Comparison of ENCODE assay signal across 23 cellular contexts in genomic region chr20:37531856-37532255, GRCh38. TPM values are rescaled to one million over a fixed set of nuclear protein-coding genes. Genes with fewer than 3 reads are reported as not detected.
DNase-seq lines count a peak whose midpoint lies in the region; ATAC-seq and TF ChIP-seq lines count a peak whose summit lies in the region.
"Had no signal": no experiment of that assay in that cellular context is flagged by ENCODE, and none has a peak within 500 bp of the region (broad histone marks: within the 10 kb centered on the region; RNA-seq: fewer than 3 reads in every experiment).

No MANE protein-coding gene starts in this region.

- no peaks in the 10 kb centered on the region for H3K4me1 ChIP-seq in IMR-90 (ENCODE audit: control insufficient read depth, insufficient read depth, low read length)
- H3K4me1 ChIP-seq in spleen = peaks cover 0 to 31% (median 16%) of the 10 kb centered on the region in 6 donors
- peaks cover 9% of the 10 kb centered on the region for H3K4me1 ChIP-seq in effector memory CD4-positive, alpha-beta T cell (ENCODE audit: control insufficient read depth, insufficient read depth, low read length, poor library complexity, severe bottlenecking)

- no peak overlapping the region for H4K8ac ChIP-seq in IMR-90 (ENCODE audit: low read depth in 2 of 2, low read length in 2 of 2)

- H3K27me3 Mint-ChIP-seq in activated CD8-positive, alpha-beta memory T cell treated with anti-CD3 and anti-CD28 coated beads, Interleukin-2, amount 10 ng/mL, durations not matched to agents 7 days and 5 days = peaks cover 1% of the 10 kb centered on the region
- no peaks in the 10 kb centered on the region for H3K27me3 Mint-ChIP-seq in stimulated activated memory B cell treated with anti-CD40 and anti-IgM and Interleukin-4, amounts not matched to agents 10 μg/mL and 1 μg/mL and 100 μg/mL, for 72 hours

- in situ Hi-C loops in IMR-90 (cut with MboI; ENCODE audit: low sequenced_read_pairs) = loop anchor here (5.0 kb wide), 2 partner anchors 260 to 335 kb away; no protein-coding TSS in a partner anchor

- no peak overlapping the region for H2BK15ac ChIP-seq in IMR-90 (ENCODE audit: low read depth, low read length)

- no peak overlapping the region for H4K91ac ChIP-seq in IMR-90 (ENCODE audit: insufficient read depth, low read depth, low read length)

- no peak overlapping the region for H3K56ac ChIP-seq in IMR-90 (ENCODE audit: extremely low read depth, insufficient read depth, low read length)

- H3K18ac ChIP-seq in IMR-90 (ENCODE audit: low read depth, low read length) = no peak overlapping the region

- H3K27ac ChIP-seq in IMR-90 (ENCODE audit: insufficient read depth, low read length) (no peak overlapping the region), spleen (no peak overlapping the region)
- H3K27ac ChIP-seq in effector memory CD4-positive, alpha-beta T cell (ENCODE audit: insufficient read depth, low read length, poor library complexity, severe bottlenecking) = no peak overlapping the region
- H3K27ac ChIP-seq: C4-2B, GM23248, PC-9, SJSA1 had no signal

- no peak overlapping the region for H3K27ac Mint-ChIP-seq in activated CD8-positive, alpha-beta memory T cell treated with anti-CD3 and anti-CD28 coated beads, Interleukin-2, amount 10 ng/mL, durations not matched to agents 7 days and 5 days
- H3K27ac Mint-ChIP-seq in stimulated activated memory B cell treated with anti-CD40 and anti-IgM and Interleukin-4, amounts not matched to agents 10 μg/mL and 1 μg/mL and 100 μg/mL, for 72 hours = no peak overlapping the region
- H3K27ac Mint-ChIP-seq: CD8-positive, alpha-beta T cell had no signal

- no peak overlapping the region for H2BK120ac ChIP-seq in IMR-90 (ENCODE audit: low read depth, low read length)

- no peaks in the 10 kb centered on the region for H3K36me3 Mint-ChIP-seq in activated CD8-positive, alpha-beta memory T cell treated with anti-CD3 and anti-CD28 coated beads, Interleukin-2, amount 10 ng/mL, durations not matched to agents 7 days and 5 days
- no peaks in the 10 kb centered on the region for H3K36me3 Mint-ChIP-seq in stimulated activated memory B cell treated with anti-CD40 and anti-IgM and Interleukin-4, amounts not matched to agents 10 μg/mL and 1 μg/mL and 100 μg/mL, for 72 hours

- H4K5ac ChIP-seq in IMR-90 (ENCODE audit: low read depth, low read length) = no peak overlapping the region

- no peak for TF ChIP-seq POLR2A in IMR-90 (IDR thresholded peaks at IDR 0.05; ENCODE audit: low read depth, low read length)
- TF ChIP-seq POLR2A in spleen (IDR thresholded peaks at IDR 0.05) = no peak

- CTCF ChIA-PET in IMR-90 (lab: Yijun Ruan, JAX) = no interaction called here
- CTCF ChIA-PET in activated CD8-positive, alpha-beta memory T cell treated with anti-CD3 and anti-CD28 coated beads, Interleukin-2, amount 10 ng/mL, durations not matched to agents 7 days and 5 days (lab: Charles Lee) = interaction anchor here (3.3 to 4.8 kb wide), 2 partner anchors 261 to 340 kb away, joined by 25 to 36 read pairs; no protein-coding TSS in a partner anchor

- no peak overlapping the region for H3K4ac ChIP-seq in IMR-90 (ENCODE audit: low read depth, low read length)

- peaks cover 0 to 17% of the 10 kb centered on the region in 2 experiments; a peak in 2 of 4 replicates for H3K79me1 ChIP-seq in IMR-90 (ENCODE audit: low read depth in 1 of 2, low read length in 2 of 2)

- no peak for TF ChIP-seq CTCF in IMR-90 (conservative IDR thresholded peaks at IDR 0.05; ENCODE audit: low read depth, low read length)
- TF ChIP-seq CTCF in spleen (IDR thresholded peaks at IDR 0.05 in 8 of 11, conservative IDR thresholded peaks at IDR 0.05 in 3 of 11) = no peak

- 0 out of 2 replicates have a peak overlapping the region, but pooled peaks have one; percentile 13 for H3K23ac ChIP-seq in IMR-90 (ENCODE audit: low read depth, low read length)

- no peaks in the 10 kb centered on the region for H3K36me3 ChIP-seq in IMR-90 (ENCODE audit: control insufficient read depth, insufficient read depth, low read length)
- no peaks in the 10 kb centered on the region for H3K36me3 ChIP-seq in spleen
- no peaks in the 10 kb centered on the region for H3K36me3 ChIP-seq in effector memory CD4-positive, alpha-beta T cell (ENCODE audit: control insufficient read depth, insufficient read depth, low read length)
- H3K36me3 ChIP-seq: MG63 had no signal

- peaks cover under 1% of the 10 kb centered on the region; the same call in 1 of the 2 replicates for H4K20me1 ChIP-seq in IMR-90 (ENCODE audit: insufficient read depth, low read length)

- no peak overlapping the region for H3K4me3 Mint-ChIP-seq in activated CD8-positive, alpha-beta memory T cell treated with anti-CD3 and anti-CD28 coated beads, Interleukin-2, amount 10 ng/mL, durations not matched to agents 7 days and 5 days
- no peak overlapping the region for H3K4me3 Mint-ChIP-seq in stimulated activated memory B cell treated with anti-CD40 and anti-IgM and Interleukin-4, amounts not matched to agents 10 μg/mL and 1 μg/mL and 100 μg/mL, for 72 hours
- H3K4me3 Mint-ChIP-seq: CD8-positive, alpha-beta T cell had no signal

- H3K4me1 Mint-ChIP-seq in activated CD8-positive, alpha-beta memory T cell treated with anti-CD3 and anti-CD28 coated beads, Interleukin-2, amount 10 ng/mL, durations not matched to agents 7 days and 5 days = peaks cover 23% of the 10 kb centered on the region
- peaks cover 33% of the 10 kb centered on the region for H3K4me1 Mint-ChIP-seq in stimulated activated memory B cell treated with anti-CD40 and anti-IgM and Interleukin-4, amounts not matched to agents 10 μg/mL and 1 μg/mL and 100 μg/mL, for 72 hours

- POLR2A ChIA-PET in IMR-90 (lab: Charles Lee; ENCODE audit: unreplicated experiment) = no interaction called here

- H2BK5ac ChIP-seq in IMR-90 (ENCODE audit: low read depth, low read length, poor library complexity, severe bottlenecking) = no peak overlapping the region

- dilution Hi-C loops in IMR-90 (cut with HindIII; ENCODE audit: low sequenced_read_pairs, unreplicated experiment) = no loop called here

- H3K9me3 ChIP-seq in IMR-90 (ENCODE audit: control insufficient read depth, insufficient read depth, low read length) (no peaks in the 10 kb centered on the region), spleen (no peaks in the 10 kb centered on the region)
- H3K9me3 ChIP-seq in effector memory CD4-positive, alpha-beta T cell (ENCODE audit: control insufficient read depth, low read length) = no peaks in the 10 kb centered on the region
- H3K9me3 ChIP-seq: Caco-2, MG63, SJSA1 had no signal

- H2BK20ac ChIP-seq in IMR-90 (ENCODE audit: low read depth, low read length) = no peak overlapping the region

- H3K9me3 Mint-ChIP-seq in activated CD8-positive, alpha-beta memory T cell treated with anti-CD3 and anti-CD28 coated beads, Interleukin-2, amount 10 ng/mL, durations not matched to agents 7 days and 5 days (ENCODE audit: low read depth) = no peaks in the 10 kb centered on the region
- H3K9me3 Mint-ChIP-seq in stimulated activated memory B cell treated with anti-CD40 and anti-IgM and Interleukin-4, amounts not matched to agents 10 μg/mL and 1 μg/mL and 100 μg/mL, for 72 hours = no peaks in the 10 kb centered on the region
- H3K9me3 Mint-ChIP-seq: CD8-positive, alpha-beta T cell had no signal

- ATAC-seq in IMR-90 (ENCODE audit: low read depth) (no peak), left lobe of liver (no peak)
- no peak for ATAC-seq in activated CD8-positive, alpha-beta memory T cell treated with anti-CD3 and anti-CD28 coated beads, Interleukin-2, amount 10 ng/mL, durations not matched to agents 7 days and 5 days
- ATAC-seq in stimulated activated memory B cell treated with anti-CD40 and anti-IgM and Interleukin-4, amounts not matched to agents 10 μg/mL and 1 μg/mL and 100 μg/mL, for 72 hours = no peak
- ATAC-seq: CD8-positive, alpha-beta T cell had no signal

- TF ChIP-seq RAD21 in IMR-90 (IDR thresholded peaks at IDR 0.05; ENCODE audit: low read length) = no peak

- intact Hi-C loops in IMR-90 (cut with micrococcal nuclease) = no loop called here
- intact Hi-C loops in spleen (cut with DNase I; ENCODE audit: low total_unique reads) = loop anchor here (5.0 kb wide), 2 partner anchors 150 to 265 kb away; no protein-coding TSS in a partner anchor

- no peak overlapping the region for H3K14ac ChIP-seq in IMR-90 (replicated peaks; ENCODE audit: low read depth, low read length)

- BruUV-seq in IMR-90 (replicated peaks; lab: Mats Ljungman, UMichigan) = no TSS peak

- H3K9me1 ChIP-seq in IMR-90 (ENCODE audit: insufficient read depth, low read length) = no peaks in the 10 kb centered on the region

- no peak overlapping the region for H2AK9ac ChIP-seq in IMR-90 (replicated peaks; ENCODE audit: low read depth, low read length, poor library complexity)

- H3K4me3 ChIP-seq in IMR-90 (ENCODE audit: insufficient read depth, low read depth, low read length) (no peak overlapping the region), spleen (no peak overlapping the region)
- no peak overlapping the region for H3K4me3 ChIP-seq in effector memory CD4-positive, alpha-beta T cell (ENCODE audit: insufficient read depth, low read depth, low read length, poor library complexity, severe bottlenecking)
- H3K4me3 ChIP-seq: GM23248, MG63, PC-9, SJSA1 had no signal

- 72% methylated on average over 2 of the region's 3 CpGs; no CpG with 5 or more reads in 1 of the 2 experiments for WGBS in IMR-90 (ENCODE audit: extremely low coverage in 2 of 2, insufficient read length in 1 of 2), 2 experiments
- WGBS in spleen, 5 donors = 71 to 87% (median 84%) methylated on average over 3 of the region's 3 CpGs

- no peak overlapping the region for H3K4me2 ChIP-seq in IMR-90 (ENCODE audit: low read depth, low read length)
- H3K4me2 ChIP-seq: PC-9 had no signal

- H2AK5ac ChIP-seq in IMR-90 (ENCODE audit: low read depth, low read length) = no peak overlapping the region

- no peak overlapping the region for H3K9ac ChIP-seq in IMR-90 (ENCODE audit: low read depth, low read length)
- H3K9ac ChIP-seq: GM23248 had no signal

- H2AFZ ChIP-seq in IMR-90 (replicated peaks; ENCODE audit: low read length, poor library complexity) = no peak overlapping the region
- H2AFZ ChIP-seq: GM23248, PC-9 had no signal

- H3K27me3 ChIP-seq in IMR-90 (ENCODE audit: control insufficient read depth, insufficient read depth, low read length) (peaks cover 6% of the 10 kb centered on the region), spleen (replicated peaks in 1 of 7) (no peaks in the 10 kb centered on the region)
- H3K27me3 ChIP-seq in effector memory CD4-positive, alpha-beta T cell (replicated peaks; ENCODE audit: control insufficient read depth, insufficient read depth, low read length, poor library complexity, severe bottlenecking) = no peaks in the 10 kb centered on the region
- H3K27me3 ChIP-seq: MG63, SJSA1 had no signal

- DNase-seq in IMR-90 = no peak
- DNase-seq in activated CD8-positive, alpha-beta memory T cell treated with anti-CD3 and anti-CD28 coated beads, Interleukin-2, amount 10 ng/mL, durations not matched to agents 7 days and 5 days = peak; percentile 19
- DNase-seq in left lobe of liver (ENCODE audit: low spot score) = peak; percentile 27
- DNase-seq in spleen = peak; percentile 12
- no peak for DNase-seq in OCI-M1 (lab: John Stamatoyannopoulos, UW)
- DNase-seq in effector memory CD4-positive, alpha-beta T cell = no peak
- DNase-seq: GM23248, HCEC 1CT, KG1, MG63, NCI-H2029, NCI-H446, NCI-H524 treated with DMSO at 0.1 percent for 48 hours, NCI-H774, PC-9, Right ventricle myocardium superior had no signal

RNA-seq across cellular contexts. Expression of gene BLCAP, which starts 4.2 kb away (rescaled TPM):
- total RNA-seq in IMR-90 (2012; rRNA removed) (17.7 and 23.3 TPM in 2 replicates), left lobe of liver (70.4 TPM), spleen (10 to 100 TPM; 62.5 to 94.7 (median 69.5) TPM)
- polyA plus RNA-seq in IMR-90 (2012; rRNA removed) (65.6 and 67.3 TPM in 2 replicates), spleen (10 to 100 TPM; 56.8 to 70.9 (median 59.0) TPM)
- polyA plus RNA-seq in IMR-90 (2012; cell fraction: cytosol; rRNA removed) = 46.2 and 50.5 TPM in 2 replicates
- polyA plus RNA-seq in IMR-90 (2012; cell fraction: nucleus; rRNA removed; ENCODE audit: low replicate concordance) = 35.5 and 80.8 TPM in 2 replicates
- 10 to 100 TPM; 32.0 to 36.3 TPM for total RNA-seq in activated CD8-positive, alpha-beta memory T cell treated with anti-CD3 and anti-CD28 coated beads, Interleukin-2, amount 10 ng/mL, durations not matched to agents 7 days and 5 days

RNA-seq across cellular contexts. Expression of gene NNAT, which starts 10.8 kb away (rescaled TPM):
- total RNA-seq in IMR-90 (2012; rRNA removed) (2.0 and 2.8 TPM in 2 replicates), left lobe of liver (0.15 TPM), spleen (under 1 TPM in 2 of 7 donors, not detected in 5; 0.20 to 0.29 TPM)
- polyA plus RNA-seq in IMR-90 (2012; rRNA removed) (6.5 and 8.2 TPM in 2 replicates), spleen (under 1 TPM; 0.24 to 0.35 (median 0.29) TPM)
- 5.9 and 12.0 TPM in 2 replicates for polyA plus RNA-seq in IMR-90 (2012; cell fraction: cytosol; rRNA removed)
- polyA plus RNA-seq in IMR-90 (2012; cell fraction: nucleus; rRNA removed; ENCODE audit: low replicate concordance) = 3.6 and 4.7 TPM in 2 replicates
- total RNA-seq in activated CD8-positive, alpha-beta memory T cell treated with anti-CD3 and anti-CD28 coated beads, Interleukin-2, amount 10 ng/mL, durations not matched to agents 7 days and 5 days = not detected
- total RNA-seq: A673; Caco-2; CD8-positive, alpha-beta T cell; GM23248; PC-9; Right ventricle myocardium superior; RPMI7951; SJSA1 had no signal

Comparison
In these comparisons a context has a peak if more than half of its experiments do, and no peak if none do; other contexts are left out.
1. DNase-seq: peak in activated CD8-positive, alpha-beta memory T cell treated with anti-CD3 and anti-CD28 coated beads, Interleukin-2, amount 10 ng/mL, durations not matched to agents 7 days and 5 days (single experiment), left lobe of liver (single experiment) and spleen (single experiment); none in IMR-90 (single experiment), OCI-M1 (single experiment) and effector memory CD4-positive, alpha-beta T cell (0 of 3).